1 cellular context compared by ENCODE assay signal in the genomic region with DNA sequence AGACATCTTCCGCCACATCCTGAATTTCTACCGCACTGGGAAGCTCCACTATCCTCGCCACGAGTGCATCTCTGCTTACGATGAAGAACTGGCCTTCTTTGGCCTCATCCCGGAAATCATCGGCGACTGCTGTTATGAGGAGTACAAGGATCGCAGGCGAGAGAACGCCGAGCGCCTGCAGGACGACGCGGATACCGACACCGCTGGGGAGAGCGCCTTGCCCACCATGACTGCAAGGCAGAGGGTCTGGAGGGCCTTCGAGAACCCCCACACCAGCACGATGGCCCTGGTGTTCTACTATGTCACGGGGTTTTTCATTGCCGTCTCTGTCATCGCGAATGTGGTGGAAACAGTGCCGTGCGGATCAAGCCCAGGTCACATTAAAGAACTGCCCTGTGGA.
TF ChIP-seq lines count a peak whose summit lies in the region.

No MANE protein-coding gene starts in this region.

TF ChIP-seq in GM23338, 12 proteins besides CTCF, POLR2A, EP300 and RAD21 (continued from another document):
- TF ChIP-seq, protein P1, sequence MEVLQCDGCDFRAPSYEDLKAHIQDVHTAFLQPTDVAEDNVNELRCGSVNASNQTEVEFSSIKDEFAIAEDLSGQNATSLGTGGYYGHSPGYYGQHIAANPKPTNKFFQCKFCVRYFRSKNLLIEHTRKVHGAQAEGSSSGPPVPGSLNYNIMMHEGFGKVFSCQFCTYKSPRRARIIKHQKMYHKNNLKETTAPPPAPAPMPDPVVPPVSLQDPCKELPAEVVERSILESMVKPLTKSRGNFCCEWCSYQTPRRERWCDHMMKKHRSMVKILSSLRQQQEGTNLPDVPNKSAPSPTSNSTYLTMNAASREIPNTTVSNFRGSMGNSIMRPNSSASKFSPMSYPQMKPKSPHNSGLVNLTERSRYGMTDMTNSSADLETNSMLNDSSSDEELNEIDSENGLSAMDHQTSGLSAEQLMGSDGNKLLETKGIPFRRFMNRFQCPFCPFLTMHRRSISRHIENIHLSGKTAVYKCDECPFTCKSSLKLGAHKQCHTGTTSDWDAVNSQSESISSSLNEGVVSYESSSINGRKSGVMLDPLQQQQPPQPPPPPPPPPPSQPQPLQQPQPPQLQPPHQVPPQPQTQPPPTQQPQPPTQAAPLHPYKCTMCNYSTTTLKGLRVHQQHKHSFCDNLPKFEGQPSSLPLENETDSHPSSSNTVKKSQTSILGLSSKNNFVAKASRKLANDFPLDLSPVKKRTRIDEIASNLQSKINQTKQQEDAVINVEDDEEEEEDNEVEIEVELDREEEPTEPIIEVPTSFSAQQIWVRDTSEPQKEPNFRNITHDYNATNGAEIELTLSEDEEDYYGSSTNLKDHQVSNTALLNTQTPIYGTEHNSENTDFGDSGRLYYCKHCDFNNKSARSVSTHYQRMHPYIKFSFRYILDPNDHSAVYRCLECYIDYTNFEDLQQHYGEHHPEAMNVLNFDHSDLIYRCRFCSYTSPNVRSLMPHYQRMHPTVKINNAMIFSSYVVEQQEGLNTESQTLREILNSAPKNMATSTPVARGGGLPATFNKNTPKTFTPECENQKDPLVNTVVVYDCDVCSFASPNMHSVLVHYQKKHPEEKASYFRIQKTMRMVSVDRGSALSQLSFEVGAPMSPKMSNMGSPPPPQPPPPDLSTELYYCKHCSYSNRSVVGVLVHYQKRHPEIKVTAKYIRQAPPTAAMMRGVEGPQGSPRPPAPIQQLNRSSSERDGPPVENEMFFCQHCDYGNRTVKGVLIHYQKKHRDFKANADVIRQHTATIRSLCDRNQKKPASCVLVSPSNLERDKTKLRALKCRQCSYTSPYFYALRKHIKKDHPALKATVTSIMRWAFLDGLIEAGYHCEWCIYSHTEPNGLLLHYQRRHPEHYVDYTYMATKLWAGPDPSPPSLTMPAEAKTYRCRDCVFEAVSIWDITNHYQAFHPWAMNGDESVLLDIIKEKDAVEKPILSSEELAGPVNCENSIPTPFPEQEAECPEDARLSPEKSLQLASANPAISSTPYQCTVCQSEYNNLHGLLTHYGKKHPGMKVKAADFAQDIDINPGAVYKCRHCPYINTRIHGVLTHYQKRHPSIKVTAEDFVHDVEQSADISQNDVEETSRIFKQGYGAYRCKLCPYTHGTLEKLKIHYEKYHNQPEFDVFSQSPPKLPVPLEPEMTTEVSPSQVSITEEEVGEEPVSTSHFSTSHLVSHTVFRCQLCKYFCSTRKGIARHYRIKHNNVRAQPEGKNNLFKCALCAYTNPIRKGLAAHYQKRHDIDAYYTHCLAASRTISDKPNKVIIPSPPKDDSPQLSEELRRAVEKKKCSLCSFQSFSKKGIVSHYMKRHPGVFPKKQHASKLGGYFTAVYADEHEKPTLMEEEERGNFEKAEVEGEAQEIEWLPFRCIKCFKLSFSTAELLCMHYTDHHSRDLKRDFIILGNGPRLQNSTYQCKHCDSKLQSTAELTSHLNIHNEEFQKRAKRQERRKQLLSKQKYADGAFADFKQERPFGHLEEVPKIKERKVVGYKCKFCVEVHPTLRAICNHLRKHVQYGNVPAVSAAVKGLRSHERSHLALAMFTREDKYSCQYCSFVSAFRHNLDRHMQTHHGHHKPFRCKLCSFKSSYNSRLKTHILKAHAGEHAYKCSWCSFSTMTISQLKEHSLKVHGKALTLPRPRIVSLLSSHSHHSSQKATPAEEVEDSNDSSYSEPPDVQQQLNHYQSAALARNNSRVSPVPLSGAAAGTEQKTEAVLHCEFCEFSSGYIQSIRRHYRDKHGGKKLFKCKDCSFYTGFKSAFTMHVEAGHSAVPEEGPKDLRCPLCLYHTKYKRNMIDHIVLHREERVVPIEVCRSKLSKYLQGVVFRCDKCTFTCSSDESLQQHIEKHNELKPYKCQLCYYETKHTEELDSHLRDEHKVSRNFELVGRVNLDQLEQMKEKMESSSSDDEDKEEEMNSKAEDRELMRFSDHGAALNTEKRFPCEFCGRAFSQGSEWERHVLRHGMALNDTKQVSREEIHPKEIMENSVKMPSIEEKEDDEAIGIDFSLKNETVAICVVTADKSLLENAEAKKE (CRISPR knock-in tag; IDR thresholded peaks at IDR 0.05), result no peak
- TF ChIP-seq POLR2AphosphoS5 (IDR thresholded peaks at IDR 0.05; ENCODE audit: low read depth), result no peak
- TF ChIP-seq STAT1 (IDR thresholded peaks at IDR 0.05; ENCODE audit: unreplicated experiment), result no peak
- no peak for TF ChIP-seq EZH2phosphoT487 (IDR thresholded peaks at IDR 0.05; ENCODE audit: unreplicated experiment)
- TF ChIP-seq CREB1 (CRISPR knock-in tag; IDR thresholded peaks at IDR 0.05; ENCODE audit: low read depth), result no peak
- no peak for TF ChIP-seq EZH2 (IDR thresholded peaks at IDR 0.05; ENCODE audit: low read depth, unreplicated experiment)
